Comparison of ENCODE assay signal across 21 cellular contexts in the genomic region with DNA sequence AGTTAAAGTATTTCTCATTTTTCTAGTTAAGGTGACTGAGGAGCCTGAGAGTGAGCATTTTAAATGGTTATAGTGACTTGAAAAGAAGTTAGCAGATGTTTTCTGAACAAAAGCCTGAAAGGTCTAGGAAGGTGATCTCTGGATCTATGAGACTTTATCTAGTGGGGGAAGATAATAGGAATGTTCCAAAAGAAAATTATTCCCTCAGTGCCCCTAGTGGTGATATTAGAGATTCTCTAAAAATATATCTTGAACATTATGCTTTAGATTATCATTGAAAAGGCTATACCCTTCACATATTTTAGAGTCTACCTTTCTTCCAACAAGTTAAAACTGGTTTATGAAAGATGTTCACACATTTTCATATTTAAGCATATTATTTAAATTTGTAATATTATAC.
A peak's percentile ranks its signal among the peaks of the same experiment; 100 is the strongest.
DNase-seq lines count a peak whose midpoint lies in the region; ATAC-seq, FAIRE-seq and TF ChIP-seq lines count a peak whose summit lies in the region.
"Had no signal": no experiment of that assay in that cellular context is flagged by ENCODE, and none has a peak within 500 bp of the region (broad histone marks: within the 10 kb centered on the region; RNA-seq: fewer than 3 reads in every experiment).

No MANE protein-coding gene starts in this region.

- no peak overlapping the region for H3K27ac Mint-ChIP-seq in endodermal cell
- H3K27ac Mint-ChIP-seq in activated CD4-positive, alpha-beta memory T cell treated with anti-CD3 and anti-CD28 coated beads for 36 hours = no peak overlapping the region
- H3K27ac Mint-ChIP-seq: activated T-helper 17 cell treated with anti-CD3 and anti-CD28 coated beads, Interleukin-2, amount 50 U/mL, for 72 hours; stimulated activated memory B cell treated with anti-CD40 and anti-IgM and Interleukin-4, amounts not matched to agents 10 μg/mL and 1 μg/mL and 100 μg/mL, for 72 hours had no signal

- H3K79me2 ChIP-seq in DOHH2 (ENCODE audit: control insufficient read depth, low read length) (no peaks in the 10 kb centered on the region), OCI-LY7 (ENCODE audit: insufficient read depth, low read depth, low read length) (no peaks in the 10 kb centered on the region)

- CTCF ChIA-PET in OCI-LY7 (lab: Charles Lee; ENCODE audit: unreplicated experiment) = no interaction called here
- CTCF ChIA-PET in activated CD4-positive, alpha-beta memory T cell treated with anti-CD3 and anti-CD28 coated beads for 36 hours (lab: Charles Lee) = no interaction called here

- POLR2A ChIA-PET in OCI-LY7 (lab: Charles Lee) = no interaction called here
- POLR2A ChIA-PET in activated CD4-positive, alpha-beta memory T cell treated with anti-CD3 and anti-CD28 coated beads for 36 hours (lab: Charles Lee) = no interaction called here

- TF ChIP-seq CTCF in DOHH2 (IDR thresholded peaks at IDR 0.05; ENCODE audit: low read depth, low read length, poor library complexity, severe bottlenecking) (peak; percentile 20), OCI-LY7 (conservative IDR thresholded peaks at IDR 0.05; ENCODE audit: low read length) (peak; percentile 59), endodermal cell (conservative IDR thresholded peaks at IDR 0.05) (peak; percentile 66)

- H3F3A ChIP-seq in DOHH2 (ENCODE audit: control insufficient read depth, insufficient read depth) = no peaks in the 10 kb centered on the region

- no peaks in the 10 kb centered on the region for H3K36me3 ChIP-seq in DOHH2 (ENCODE audit: control insufficient read depth, low read length)
- no peaks in the 10 kb centered on the region for H3K36me3 ChIP-seq in OCI-LY7 (ENCODE audit: insufficient read depth, low read length)
- H3K36me3 ChIP-seq in endodermal cell (ENCODE audit: control insufficient read depth, insufficient read depth, low read length) = no peaks in the 10 kb centered on the region
- H3K36me3 ChIP-seq: adrenal gland, BLaER1 had no signal

- H3K4me2 ChIP-seq in DOHH2 (ENCODE audit: low read length) (no peak overlapping the region), OCI-LY7 (ENCODE audit: low read length) (no peak overlapping the region)
- H3K4me2 ChIP-seq: BLaER1 had no signal

- H3K27me3 ChIP-seq in DOHH2 (ENCODE audit: control insufficient read depth, low read length) = no peaks in the 10 kb centered on the region
- no peaks in the 10 kb centered on the region for H3K27me3 ChIP-seq in endodermal cell (ENCODE audit: control insufficient read depth, insufficient read depth, low read length, poor library complexity, severe bottlenecking)
- H3K27me3 ChIP-seq: adrenal gland had no signal

- H3K4me1 Mint-ChIP-seq in endodermal cell = no peaks in the 10 kb centered on the region
- no peaks in the 10 kb centered on the region for H3K4me1 Mint-ChIP-seq in activated CD4-positive, alpha-beta memory T cell treated with anti-CD3 and anti-CD28 coated beads for 36 hours (ENCODE audit: low read depth)
- H3K4me1 Mint-ChIP-seq: activated T-helper 17 cell treated with anti-CD3 and anti-CD28 coated beads, Interleukin-2, amount 50 U/mL, for 72 hours; stimulated activated memory B cell treated with anti-CD40 and anti-IgM and Interleukin-4, amounts not matched to agents 10 μg/mL and 1 μg/mL and 100 μg/mL, for 72 hours had no signal

- no peaks in the 10 kb centered on the region for H3K9me3 ChIP-seq in DOHH2 (ENCODE audit: control insufficient read depth, insufficient read depth, low read length)
- H3K9me3 ChIP-seq in OCI-LY7 (ENCODE audit: low read length) = no peaks in the 10 kb centered on the region
- peaks cover 37% of the 10 kb centered on the region for H3K9me3 ChIP-seq in endodermal cell (ENCODE audit: control insufficient read depth, low read length)
- H3K9me3 ChIP-seq: adrenal gland, BLaER1 had no signal

- peaks cover 43% of the 10 kb centered on the region for H3K9me3 Mint-ChIP-seq in endodermal cell
- no peaks in the 10 kb centered on the region for H3K9me3 Mint-ChIP-seq in activated CD4-positive, alpha-beta memory T cell treated with anti-CD3 and anti-CD28 coated beads for 36 hours
- H3K9me3 Mint-ChIP-seq: activated T-helper 17 cell treated with anti-CD3 and anti-CD28 coated beads, Interleukin-2, amount 50 U/mL, for 72 hours; stimulated activated memory B cell treated with anti-CD40 and anti-IgM and Interleukin-4, amounts not matched to agents 10 μg/mL and 1 μg/mL and 100 μg/mL, for 72 hours had no signal

- H3K4me1 ChIP-seq in DOHH2 (ENCODE audit: control insufficient read depth, low read length) = no peaks in the 10 kb centered on the region
- no peaks in the 10 kb centered on the region for H3K4me1 ChIP-seq in OCI-LY7 (ENCODE audit: insufficient read depth, low read length, poor library complexity, severe bottlenecking)
- no peaks in the 10 kb centered on the region for H3K4me1 ChIP-seq in endodermal cell (ENCODE audit: control insufficient read depth, insufficient read depth, low read length)
- H3K4me1 ChIP-seq: adrenal gland, BLaER1 had no signal

- FAIRE-seq in A204.1 (lab: Jason Lieb, UNC) = peak; percentile 73
- FAIRE-seq: GM12891 had no signal

- H3K36me3 Mint-ChIP-seq in endodermal cell (ENCODE audit: low read depth) = no peaks in the 10 kb centered on the region
- no peaks in the 10 kb centered on the region for H3K36me3 Mint-ChIP-seq in activated CD4-positive, alpha-beta memory T cell treated with anti-CD3 and anti-CD28 coated beads for 36 hours
- H3K36me3 Mint-ChIP-seq: stimulated activated memory B cell treated with anti-CD40 and anti-IgM and Interleukin-4, amounts not matched to agents 10 μg/mL and 1 μg/mL and 100 μg/mL, for 72 hours had no signal

- no TSS peak for BruUV-seq in OCI-LY7 (replicated peaks; lab: Mats Ljungman, UMichigan)

- H3K9ac ChIP-seq in endodermal cell (ENCODE audit: extremely low read depth, low read length, poor library complexity, severe bottlenecking) = no peak overlapping the region
- H3K9ac ChIP-seq: BLaER1 had no signal

- H3K27me3 Mint-ChIP-seq in endodermal cell (ENCODE audit: insufficient read depth) = no peaks in the 10 kb centered on the region
- no peaks in the 10 kb centered on the region for H3K27me3 Mint-ChIP-seq in activated CD4-positive, alpha-beta memory T cell treated with anti-CD3 and anti-CD28 coated beads for 36 hours
- H3K27me3 Mint-ChIP-seq: activated T-helper 17 cell treated with anti-CD3 and anti-CD28 coated beads, Interleukin-2, amount 50 U/mL, for 72 hours; stimulated activated memory B cell treated with anti-CD40 and anti-IgM and Interleukin-4, amounts not matched to agents 10 μg/mL and 1 μg/mL and 100 μg/mL, for 72 hours had no signal

- H4K20me1 ChIP-seq in DOHH2 (ENCODE audit: control insufficient read depth, insufficient read depth, low read depth, low read length) (no peaks in the 10 kb centered on the region), OCI-LY7 (ENCODE audit: insufficient read depth, low read length) (no peaks in the 10 kb centered on the region)
- H4K20me1 ChIP-seq: BLaER1 had no signal

- DNase-seq in OCI-LY7 (ENCODE audit: low spot score) = no peak
- no peak for DNase-seq in endodermal cell
- DNase-seq in activated CD4-positive, alpha-beta T cell treated with anti-CD3 and anti-CD28 coated beads, Interleukin-2, amount 50 U/mL, for 4 hours = no peak
- no peak for DNase-seq in activated CD4-positive, alpha-beta memory T cell treated with anti-CD3 and anti-CD28 coated beads for 36 hours
- DNase-seq: activated CD8-positive, alpha-beta memory T cell treated with anti-CD3 and anti-CD28 coated beads for 24 hours; adrenal gland; erythroblast; islet precursor cell; mesenchymal stem cell; NCI-H1930; NCI-H774 had no signal

- intact Hi-C loops in OCI-LY7 (cut with micrococcal nuclease; ENCODE audit: unreplicated experiment) = no loop called here
- intact Hi-C loops in activated CD4-positive, alpha-beta memory T cell treated with anti-CD3 and anti-CD28 coated beads for 36 hours (cut with micrococcal nuclease) = no loop called here

- no peak for ATAC-seq in HG03196 (IDR thresholded peaks at IDR 0.05; ENCODE audit: unreplicated experiment)
- ATAC-seq in GM18511 (IDR thresholded peaks at IDR 0.05; ENCODE audit: unreplicated experiment) = no peak
- ATAC-seq: activated T-helper 17 cell treated with anti-CD3 and anti-CD28 coated beads, Interleukin-2, amount 50 U/mL, for 72 hours; HCT116; stimulated activated memory B cell treated with anti-CD40 and anti-IgM and Interleukin-4, amounts not matched to agents 10 μg/mL and 1 μg/mL and 100 μg/mL, for 72 hours had no signal

- H3K9me2 ChIP-seq in DOHH2 (replicated peaks; ENCODE audit: control insufficient read depth, low read length) = no peaks in the 10 kb centered on the region
- no peaks in the 10 kb centered on the region for H3K9me2 ChIP-seq in OCI-LY7 (ENCODE audit: insufficient read depth, low read length)

- H3K4me3 ChIP-seq in DOHH2 (ENCODE audit: low read length) = no peak overlapping the region
- H3K4me3 ChIP-seq in OCI-LY7 (ENCODE audit: low read depth, low read length, poor library complexity, severe bottlenecking) = no peak overlapping the region
- no peak overlapping the region for H3K4me3 ChIP-seq in endodermal cell (ENCODE audit: low read length)
- H3K4me3 ChIP-seq: adrenal gland, BLaER1, coronary artery had no signal

- no peak overlapping the region for H3K4me3 Mint-ChIP-seq in endodermal cell
- no peak overlapping the region for H3K4me3 Mint-ChIP-seq in activated CD4-positive, alpha-beta memory T cell treated with anti-CD3 and anti-CD28 coated beads for 36 hours
- H3K4me3 Mint-ChIP-seq: activated T-helper 17 cell treated with anti-CD3 and anti-CD28 coated beads, Interleukin-2, amount 50 U/mL, for 72 hours; stimulated activated memory B cell treated with anti-CD40 and anti-IgM and Interleukin-4, amounts not matched to agents 10 μg/mL and 1 μg/mL and 100 μg/mL, for 72 hours had no signal

- no peak overlapping the region for H2AFZ ChIP-seq in OCI-LY7 (ENCODE audit: low read length)

- no peak overlapping the region for H3K27ac ChIP-seq in DOHH2 (ENCODE audit: low read depth, low read length)
- no peak overlapping the region for H3K27ac ChIP-seq in OCI-LY7 (ENCODE audit: low read depth, low read length, poor library complexity, severe bottlenecking)
- H3K27ac ChIP-seq in endodermal cell (ENCODE audit: low read depth, low read length) = no peak overlapping the region
- H3K27ac ChIP-seq: adrenal gland, BLaER1, coronary artery had no signal
